In the genomic region with DNA sequence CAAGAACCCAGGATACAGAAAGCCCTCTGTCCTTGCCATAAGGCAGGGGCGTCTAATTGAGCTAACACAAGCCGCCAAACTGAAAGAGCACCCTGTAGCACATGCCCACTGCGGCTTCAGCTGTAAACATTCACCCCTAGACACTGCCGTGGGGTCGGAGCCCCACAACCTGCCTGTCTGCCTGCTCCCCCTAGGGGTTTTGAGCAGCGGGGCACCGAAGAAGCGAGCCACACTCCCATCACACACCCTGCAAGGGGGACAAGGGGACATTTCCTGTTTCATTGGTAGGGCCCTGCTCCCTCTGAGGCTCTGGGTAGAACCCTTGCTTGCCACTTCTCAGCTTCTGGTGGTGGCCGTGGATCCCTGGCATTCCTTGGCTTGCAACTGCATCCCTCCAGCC, we compare ENCODE assay signal across 13 cellular contexts. TPM values are rescaled to one million over a fixed set of nuclear protein-coding genes. Genes with fewer than 3 reads are reported as not detected.
DNase-seq lines count a peak whose midpoint lies in the region; ATAC-seq, FAIRE-seq and TF ChIP-seq lines count a peak whose summit lies in the region.
"Had no signal": no experiment of that assay in that cellular context is flagged by ENCODE, and none has a peak within 500 bp of the region (broad histone marks: within the 10 kb centered on the region; RNA-seq: fewer than 3 reads in every experiment).

No MANE protein-coding gene starts in this region.

- H3K4me3 ChIP-seq in BE2C (ENCODE audit: low read depth, low read length), result no peak overlapping the region
- no peak overlapping the region for H3K4me3 ChIP-seq in pancreas
- H3K4me3 ChIP-seq: heart left ventricle had no signal

- H3K9me3 ChIP-seq in BE2C, result no peaks in the 10 kb centered on the region
- H3K9me3 ChIP-seq in pancreas, result no peaks in the 10 kb centered on the region
- H3K9me3 ChIP-seq: heart left ventricle had no signal

- TF ChIP-seq CTCF in BE2C (IDR thresholded peaks at IDR 0.05; ENCODE audit: low read depth, low read length), result peak; percentile 40
- peak; percentile 27; the same call in 1 of the 2 replicates for TF ChIP-seq CTCF in GM12874 (IDR thresholded peaks at IDR 0.05; ENCODE audit: insufficient read depth, low read depth, low read length)
- 0 out of 2 replicates have a peak, but pooled peaks have one; percentile 8 for TF ChIP-seq CTCF in VCaP (conservative IDR thresholded peaks at IDR 0.05)
- peak; percentile 22 for TF ChIP-seq CTCF in foreskin keratinocyte (conservative IDR thresholded peaks at IDR 0.05)
- TF ChIP-seq CTCF in pancreas (IDR thresholded peaks at IDR 0.05), result no peak

- H3K27ac ChIP-seq in VCaP (no peak overlapping the region), foreskin keratinocyte (no peak overlapping the region), pancreas (no peak overlapping the region)
- H3K27ac ChIP-seq: heart left ventricle, KMS-11 had no signal

- H3K27me3 ChIP-seq in BE2C (no peaks in the 10 kb centered on the region), foreskin keratinocyte (peaks cover 7% of the 10 kb centered on the region), pancreas (no peaks in the 10 kb centered on the region)

- no peak for FAIRE-seq in pancreas (lab: Jason Lieb, UNC)

- intact Hi-C loops in pancreas (cut with DNase I), result no loop called here

- H3K4me1 ChIP-seq in BE2C, result no peaks in the 10 kb centered on the region
- no peaks in the 10 kb centered on the region for H3K4me1 ChIP-seq in foreskin keratinocyte
- H3K4me1 ChIP-seq in pancreas, result peaks cover 0 to 6% (median 0%) of the 10 kb centered on the region in 3 donors

- H3K36me3 ChIP-seq in BE2C (no peaks in the 10 kb centered on the region), pancreas (no peaks in the 10 kb centered on the region)
- H3K36me3 ChIP-seq: heart left ventricle had no signal

- WGBS in pancreas, 2 donors, result 59 to 62% methylated on average over 9 of the region's 9 CpGs

- DNase-seq in BE2C (peak; percentile 29), foreskin keratinocyte (no peak), pancreas (no peak), NCI-H1694 (lab: John Stamatoyannopoulos, UW) (no peak)
- DNase-seq in NK-92 treated with Interleukin-12 subunit alpha and Interleukin-12 subunit beta, amount 100 ng/mL, for 24 hours (lab: John Stamatoyannopoulos, UW), result no peak
- DNase-seq: CD4-positive, alpha-beta memory T cell; NCI-H1930 had no signal

- ATAC-seq in foreskin keratinocyte, result no peak
- ATAC-seq in pancreas, result no peak
- ATAC-seq in HG03196 (IDR thresholded peaks at IDR 0.05; ENCODE audit: unreplicated experiment), result no peak
- ATAC-seq: activated T-cell treated with anti-CD3 and anti-CD28 coated beads, Interleukin-2, amount 50 U/mL, for 72 hours had no signal

RNA-seq across cellular contexts. Expression of a gene that starts 45.2 kb away (rescaled TPM):
- polyA plus RNA-seq in BE2C (2012; ENCODE audit: insufficient read depth, insufficient read length, low read depth), result 87.7 TPM
- total RNA-seq in foreskin keratinocyte (98.1 and 106 TPM in 2 replicates), pancreas (10 to 100 TPM; 35.9 to 73.3 (median 53.5) TPM)
- polyA plus RNA-seq in foreskin keratinocyte (17.6 and 21.7 TPM in 2 replicates), pancreas (10 to 100 TPM; 14.5 to 25.7 TPM)

Comparison
In these comparisons a context has a peak if more than half of its experiments do, and no peak if none do; other contexts are left out.
1. CTCF ChIP-seq: peak in BE2C (single experiment), GM12874 (single experiment), VCaP (single experiment) and foreskin keratinocyte (single experiment); none in pancreas (0 of 4).